In the genomic region with DNA sequence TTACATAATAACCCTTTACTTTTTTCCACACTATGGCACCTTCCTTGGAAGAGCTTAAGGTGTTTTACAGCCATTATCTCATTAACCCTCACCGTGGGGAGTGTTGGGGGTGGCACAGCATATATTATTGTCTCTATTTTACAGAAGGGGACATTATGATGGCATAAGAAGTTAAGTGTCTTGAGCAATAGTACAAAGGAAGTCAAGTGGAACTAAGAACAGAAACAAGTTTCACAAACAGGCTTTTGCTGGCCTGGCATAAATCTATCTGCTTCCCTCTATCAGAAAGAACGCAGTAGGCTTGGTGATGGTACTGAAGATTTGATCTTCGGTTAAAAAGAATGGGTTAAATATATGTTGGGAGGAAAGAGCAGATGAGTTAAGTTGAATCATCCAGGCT, we compare ENCODE assay signal across 14 cellular contexts.
"Had no signal": no experiment of that assay in that cellular context is flagged by ENCODE, and none has a peak within 500 bp of the region (broad histone marks: within the 10 kb centered on the region; RNA-seq: fewer than 3 reads in every experiment).

No MANE protein-coding gene starts in this region.

- H3K4me1 ChIP-seq: adrenal gland, esophagus squamous epithelium, pancreas, right atrium auricular region had no signal

- H3K27ac Mint-ChIP-seq: activated CD4-positive, alpha-beta T cell treated with anti-CD3 and anti-CD28 coated beads, Interleukin-2, amount 10 ng/mL, durations not matched to agents 7 days and 5 days; activated naive CD4-positive, alpha-beta T cell treated with anti-CD3 and anti-CD28 coated beads, Interleukin-2, amount 10 ng/mL, durations not matched to agents 7 days and 5 days; immature natural killer cell; naive B cell; type B pancreatic cell had no signal

- H3K9me3 Mint-ChIP-seq: activated CD4-positive, alpha-beta T cell treated with anti-CD3 and anti-CD28 coated beads, Interleukin-2, amount 10 ng/mL, durations not matched to agents 7 days and 5 days; activated naive CD4-positive, alpha-beta T cell treated with anti-CD3 and anti-CD28 coated beads, Interleukin-2, amount 10 ng/mL, durations not matched to agents 7 days and 5 days; naive B cell; type B pancreatic cell had no signal

- H3K27me3 ChIP-seq: adrenal gland, esophagus squamous epithelium, pancreas, right atrium auricular region had no signal

- H3K27ac ChIP-seq: adrenal gland, esophagus squamous epithelium, pancreas, right atrium auricular region, skin epidermis had no signal

- H3K4me3 ChIP-seq: adrenal gland, esophagus squamous epithelium, lung, pancreas, right atrium auricular region, skin epidermis had no signal

- DNase-seq: activated CD4-positive, alpha-beta T cell treated with anti-CD3 and anti-CD28 coated beads, Interleukin-2, amount 10 ng/mL, durations not matched to agents 7 days and 5 days; activated CD4-positive, CD25-positive, alpha-beta regulatory T cell; activated CD8-positive, alpha-beta memory T cell treated with anti-CD3 and anti-CD28 coated beads for 24 hours; activated naive CD4-positive, alpha-beta T cell treated with anti-CD3 and anti-CD28 coated beads, Interleukin-2, amount 10 ng/mL, durations not matched to agents 7 days and 5 days; adrenal gland; esophagus squamous epithelium; foreskin fibroblast; immature natural killer cell; naive B cell; pancreas had no signal

- H3K36me3 ChIP-seq: adrenal gland, esophagus squamous epithelium, pancreas, right atrium auricular region had no signal

- H3K9me3 ChIP-seq: adrenal gland, esophagus squamous epithelium, pancreas, right atrium auricular region had no signal

- ATAC-seq: pancreas had no signal

- H3K36me3 Mint-ChIP-seq: activated naive CD4-positive, alpha-beta T cell treated with anti-CD3 and anti-CD28 coated beads, Interleukin-2, amount 10 ng/mL, durations not matched to agents 7 days and 5 days; immature natural killer cell; naive B cell; type B pancreatic cell had no signal
